Comparison of ENCODE assay signal across 19 cellular contexts in the genomic region with DNA sequence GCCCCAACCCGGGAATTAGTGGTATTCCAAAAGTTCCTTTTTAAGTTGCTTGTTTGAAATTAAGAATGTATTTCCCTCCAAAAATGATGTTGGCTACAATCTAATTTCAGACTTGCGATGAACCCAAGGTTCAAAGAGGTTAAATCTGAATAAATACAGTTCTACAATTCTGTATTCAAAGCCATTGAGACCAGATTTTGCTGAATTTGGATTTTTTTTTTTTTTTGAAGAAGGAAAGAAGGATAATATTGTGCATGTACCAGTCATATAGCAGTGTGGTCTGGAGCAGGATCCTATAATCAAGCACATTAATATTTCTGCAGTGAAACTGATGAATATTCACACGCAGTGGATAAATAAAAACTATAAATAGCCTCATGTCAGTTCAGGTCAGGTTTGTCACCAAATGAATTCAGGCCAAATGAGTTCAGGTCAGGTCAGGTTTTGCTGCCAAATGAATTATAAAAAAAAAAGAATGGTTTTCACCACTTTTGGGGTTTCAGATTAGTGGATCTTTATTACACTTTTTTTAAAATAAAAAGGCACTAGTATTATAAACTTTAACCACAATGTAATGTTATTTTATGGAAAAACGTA.
A peak's percentile ranks its signal among the peaks of the same experiment; 100 is the strongest.
DNase-seq lines count a peak whose midpoint lies in the region; ATAC-seq and TF ChIP-seq lines count a peak whose summit lies in the region.
"Had no signal": no experiment of that assay in that cellular context is flagged by ENCODE, and none has a peak within 500 bp of the region (broad histone marks: within the 10 kb centered on the region; RNA-seq: fewer than 3 reads in every experiment).

No MANE protein-coding gene starts in this region.

- DNase-seq in activated naive CD8-positive, alpha-beta T cell treated with anti-CD3 and anti-CD28 coated beads, Interleukin-2, amount 10 ng/mL, durations not matched to agents 7 days and 5 days, result no peak
- no peak for DNase-seq in activated naive CD8-positive, alpha-beta T cell treated with anti-CD3 and anti-CD28 coated beads, Interleukin-2, amount 50 U/mL, for 24 hours
- DNase-seq in LNCaP clone FGC (ENCODE audit: low read depth) (peak; percentile 51), fibroblast of mammary gland (ENCODE audit: low read depth) (peak; percentile 44), uterus (no peak), chondrocyte (ENCODE audit: low spot score) (no peak)
- DNase-seq in stimulated activated CD8-positive, alpha-beta memory T cell treated with anti-CD3 and anti-CD28 coated beads, Interleukin-4, amount 100 ng/mL, for 48 hours, result no peak
- DNase-seq: CD4-positive, CD25-positive, alpha-beta regulatory T cell; CD8-positive, alpha-beta memory T cell; COR-L47; DMS 273 treated with DMSO at 0.1 percent for 48 hours; DMS53; DND-41; EL had no signal

- no peak overlapping the region for H3K4me3 Mint-ChIP-seq in activated naive CD8-positive, alpha-beta T cell treated with anti-CD3 and anti-CD28 coated beads, Interleukin-2, amount 10 ng/mL, durations not matched to agents 7 days and 5 days
- no peak overlapping the region for H3K4me3 Mint-ChIP-seq in activated naive CD8-positive, alpha-beta T cell treated with anti-CD3 and anti-CD28 coated beads, Interleukin-2, amount 50 U/mL, for 24 hours
- H3K4me3 Mint-ChIP-seq in chondrocyte (ENCODE audit: unreplicated experiment), result no peak overlapping the region
- H3K4me3 Mint-ChIP-seq: B cell; CD4-positive, CD25-positive, alpha-beta regulatory T cell; CD8-positive, alpha-beta memory T cell had no signal

- H3K9me3 ChIP-seq in uterus, result no peaks in the 10 kb centered on the region
- H3K9me3 ChIP-seq: HAP-1 had no signal

- no peaks in the 10 kb centered on the region for H3K9me3 Mint-ChIP-seq in activated naive CD8-positive, alpha-beta T cell treated with anti-CD3 and anti-CD28 coated beads, Interleukin-2, amount 10 ng/mL, durations not matched to agents 7 days and 5 days
- H3K9me3 Mint-ChIP-seq in activated naive CD8-positive, alpha-beta T cell treated with anti-CD3 and anti-CD28 coated beads, Interleukin-2, amount 50 U/mL, for 24 hours, result no peaks in the 10 kb centered on the region
- no peaks in the 10 kb centered on the region for H3K9me3 Mint-ChIP-seq in chondrocyte (ENCODE audit: low read depth)
- H3K9me3 Mint-ChIP-seq: CD4-positive, CD25-positive, alpha-beta regulatory T cell; CD8-positive, alpha-beta memory T cell had no signal

- H3K27me3 Mint-ChIP-seq in activated naive CD8-positive, alpha-beta T cell treated with anti-CD3 and anti-CD28 coated beads, Interleukin-2, amount 10 ng/mL, durations not matched to agents 7 days and 5 days, result no peaks in the 10 kb centered on the region
- H3K27me3 Mint-ChIP-seq in activated naive CD8-positive, alpha-beta T cell treated with anti-CD3 and anti-CD28 coated beads, Interleukin-2, amount 50 U/mL, for 24 hours, result no peaks in the 10 kb centered on the region
- H3K27me3 Mint-ChIP-seq in chondrocyte (ENCODE audit: low read depth), result no peaks in the 10 kb centered on the region
- H3K27me3 Mint-ChIP-seq: B cell; CD4-positive, CD25-positive, alpha-beta regulatory T cell had no signal

- H3K4me3 ChIP-seq in LNCaP clone FGC (ENCODE audit: low read depth, low read length) (no peak overlapping the region), fibroblast of mammary gland (ENCODE audit: control insufficient read depth, low read depth, low read length) (no peak overlapping the region), uterus (no peak overlapping the region)
- H3K4me3 ChIP-seq: BLaER1 treated with 17β-estradiol and CSF1 and Interleukin-3, amounts not matched to agents 10 nM and 100 nM; GM12878; HAP-1 had no signal

- H3K4me1 Mint-ChIP-seq in activated naive CD8-positive, alpha-beta T cell treated with anti-CD3 and anti-CD28 coated beads, Interleukin-2, amount 10 ng/mL, durations not matched to agents 7 days and 5 days, result peaks cover 21% of the 10 kb centered on the region
- H3K4me1 Mint-ChIP-seq in activated naive CD8-positive, alpha-beta T cell treated with anti-CD3 and anti-CD28 coated beads, Interleukin-2, amount 50 U/mL, for 24 hours, result peaks cover 24% of the 10 kb centered on the region
- H3K4me1 Mint-ChIP-seq in chondrocyte (ENCODE audit: low read depth), result peaks cover 12% of the 10 kb centered on the region

- no peak for ATAC-seq in activated naive CD8-positive, alpha-beta T cell treated with anti-CD3 and anti-CD28 coated beads, Interleukin-2, amount 10 ng/mL, durations not matched to agents 7 days and 5 days (ENCODE audit: low read depth)
- no peak for ATAC-seq in activated naive CD8-positive, alpha-beta T cell treated with anti-CD3 and anti-CD28 coated beads, Interleukin-2, amount 50 U/mL, for 24 hours
- ATAC-seq: GM12878 had no signal

- peak overlapping the region; percentile 15 to 36 for H3K27ac ChIP-seq in uterus
- H3K27ac ChIP-seq: 22Rv1; BLaER1 treated with 17β-estradiol and CSF1 and Interleukin-3, amounts not matched to agents 10 nM and 100 nM had no signal

- H3K27ac Mint-ChIP-seq in activated naive CD8-positive, alpha-beta T cell treated with anti-CD3 and anti-CD28 coated beads, Interleukin-2, amount 10 ng/mL, durations not matched to agents 7 days and 5 days, result peak overlapping the region; percentile 10
- no peak overlapping the region for H3K27ac Mint-ChIP-seq in activated naive CD8-positive, alpha-beta T cell treated with anti-CD3 and anti-CD28 coated beads, Interleukin-2, amount 50 U/mL, for 24 hours
- no peak overlapping the region for H3K27ac Mint-ChIP-seq in chondrocyte (ENCODE audit: unreplicated experiment)
- H3K27ac Mint-ChIP-seq: B cell had no signal

- H3K36me3 Mint-ChIP-seq in activated naive CD8-positive, alpha-beta T cell treated with anti-CD3 and anti-CD28 coated beads, Interleukin-2, amount 10 ng/mL, durations not matched to agents 7 days and 5 days, result peaks cover 4% of the 10 kb centered on the region
- no peaks in the 10 kb centered on the region for H3K36me3 Mint-ChIP-seq in activated naive CD8-positive, alpha-beta T cell treated with anti-CD3 and anti-CD28 coated beads, Interleukin-2, amount 50 U/mL, for 24 hours (ENCODE audit: low read depth)
- H3K36me3 Mint-ChIP-seq in chondrocyte (ENCODE audit: low read depth), result no peaks in the 10 kb centered on the region
- H3K36me3 Mint-ChIP-seq: CD4-positive, CD25-positive, alpha-beta regulatory T cell had no signal

- H3K4me1 ChIP-seq in uterus, result no peaks in the 10 kb centered on the region

- H3K27me3 ChIP-seq in uterus, result no peaks in the 10 kb centered on the region

- no peak for TF ChIP-seq POLR2A in uterus (IDR thresholded peaks at IDR 0.05)

- H3K36me3 ChIP-seq in uterus, result no peaks in the 10 kb centered on the region
- H3K36me3 ChIP-seq: HAP-1 had no signal

- intact Hi-C loops in uterus (cut with DNase I; ENCODE audit: low total_unique reads), result loop anchor here (10.0 kb wide), 1 partner anchor 62 kb away; no protein-coding TSS in a partner anchor

- POLR2A ChIA-PET in activated naive CD8-positive, alpha-beta T cell treated with anti-CD3 and anti-CD28 coated beads, Interleukin-2, amount 10 ng/mL, durations not matched to agents 7 days and 5 days (lab: Charles Lee), result no interaction called here

- TF ChIP-seq CTCF in LNCaP clone FGC (IDR thresholded peaks at IDR 0.05; ENCODE audit: control insufficient read depth, extremely low read depth, insufficient read depth) (no peak), fibroblast of mammary gland (conservative IDR thresholded peaks at IDR 0.05; ENCODE audit: control insufficient read depth, insufficient read depth, low read depth, low read length) (no peak), uterus (IDR thresholded peaks at IDR 0.05) (no peak), chondrocyte (IDR thresholded peaks at IDR 0.05) (no peak)

Comparison
In these comparisons a context has a peak if more than half of its experiments do, and no peak if none do; other contexts are left out.
1. DNase-seq: peak in LNCaP clone FGC (single experiment) and fibroblast of mammary gland (single experiment); none in activated naive CD8-positive, alpha-beta T cell treated with anti-CD3 and anti-CD28 coated beads, Interleukin-2, amount 10 ng/mL, durations not matched to agents 7 days and 5 days (single experiment), activated naive CD8-positive, alpha-beta T cell treated with anti-CD3 and anti-CD28 coated beads, Interleukin-2, amount 50 U/mL, for 24 hours (single experiment), uterus (0 of 2), chondrocyte (single experiment) and stimulated activated CD8-positive, alpha-beta memory T cell treated with anti-CD3 and anti-CD28 coated beads, Interleukin-4, amount 100 ng/mL, for 48 hours (single experiment).